ENCODE assay signal across 1 cellular context in genomic region chr6:44129841-44130322, GRCh38.
TF ChIP-seq lines count a peak whose summit lies in the region.

No MANE protein-coding gene starts in this region.

TF ChIP-seq in GM23338, 12 proteins besides CTCF, POLR2A, EP300 and RAD21:
- TF ChIP-seq, protein P1, sequence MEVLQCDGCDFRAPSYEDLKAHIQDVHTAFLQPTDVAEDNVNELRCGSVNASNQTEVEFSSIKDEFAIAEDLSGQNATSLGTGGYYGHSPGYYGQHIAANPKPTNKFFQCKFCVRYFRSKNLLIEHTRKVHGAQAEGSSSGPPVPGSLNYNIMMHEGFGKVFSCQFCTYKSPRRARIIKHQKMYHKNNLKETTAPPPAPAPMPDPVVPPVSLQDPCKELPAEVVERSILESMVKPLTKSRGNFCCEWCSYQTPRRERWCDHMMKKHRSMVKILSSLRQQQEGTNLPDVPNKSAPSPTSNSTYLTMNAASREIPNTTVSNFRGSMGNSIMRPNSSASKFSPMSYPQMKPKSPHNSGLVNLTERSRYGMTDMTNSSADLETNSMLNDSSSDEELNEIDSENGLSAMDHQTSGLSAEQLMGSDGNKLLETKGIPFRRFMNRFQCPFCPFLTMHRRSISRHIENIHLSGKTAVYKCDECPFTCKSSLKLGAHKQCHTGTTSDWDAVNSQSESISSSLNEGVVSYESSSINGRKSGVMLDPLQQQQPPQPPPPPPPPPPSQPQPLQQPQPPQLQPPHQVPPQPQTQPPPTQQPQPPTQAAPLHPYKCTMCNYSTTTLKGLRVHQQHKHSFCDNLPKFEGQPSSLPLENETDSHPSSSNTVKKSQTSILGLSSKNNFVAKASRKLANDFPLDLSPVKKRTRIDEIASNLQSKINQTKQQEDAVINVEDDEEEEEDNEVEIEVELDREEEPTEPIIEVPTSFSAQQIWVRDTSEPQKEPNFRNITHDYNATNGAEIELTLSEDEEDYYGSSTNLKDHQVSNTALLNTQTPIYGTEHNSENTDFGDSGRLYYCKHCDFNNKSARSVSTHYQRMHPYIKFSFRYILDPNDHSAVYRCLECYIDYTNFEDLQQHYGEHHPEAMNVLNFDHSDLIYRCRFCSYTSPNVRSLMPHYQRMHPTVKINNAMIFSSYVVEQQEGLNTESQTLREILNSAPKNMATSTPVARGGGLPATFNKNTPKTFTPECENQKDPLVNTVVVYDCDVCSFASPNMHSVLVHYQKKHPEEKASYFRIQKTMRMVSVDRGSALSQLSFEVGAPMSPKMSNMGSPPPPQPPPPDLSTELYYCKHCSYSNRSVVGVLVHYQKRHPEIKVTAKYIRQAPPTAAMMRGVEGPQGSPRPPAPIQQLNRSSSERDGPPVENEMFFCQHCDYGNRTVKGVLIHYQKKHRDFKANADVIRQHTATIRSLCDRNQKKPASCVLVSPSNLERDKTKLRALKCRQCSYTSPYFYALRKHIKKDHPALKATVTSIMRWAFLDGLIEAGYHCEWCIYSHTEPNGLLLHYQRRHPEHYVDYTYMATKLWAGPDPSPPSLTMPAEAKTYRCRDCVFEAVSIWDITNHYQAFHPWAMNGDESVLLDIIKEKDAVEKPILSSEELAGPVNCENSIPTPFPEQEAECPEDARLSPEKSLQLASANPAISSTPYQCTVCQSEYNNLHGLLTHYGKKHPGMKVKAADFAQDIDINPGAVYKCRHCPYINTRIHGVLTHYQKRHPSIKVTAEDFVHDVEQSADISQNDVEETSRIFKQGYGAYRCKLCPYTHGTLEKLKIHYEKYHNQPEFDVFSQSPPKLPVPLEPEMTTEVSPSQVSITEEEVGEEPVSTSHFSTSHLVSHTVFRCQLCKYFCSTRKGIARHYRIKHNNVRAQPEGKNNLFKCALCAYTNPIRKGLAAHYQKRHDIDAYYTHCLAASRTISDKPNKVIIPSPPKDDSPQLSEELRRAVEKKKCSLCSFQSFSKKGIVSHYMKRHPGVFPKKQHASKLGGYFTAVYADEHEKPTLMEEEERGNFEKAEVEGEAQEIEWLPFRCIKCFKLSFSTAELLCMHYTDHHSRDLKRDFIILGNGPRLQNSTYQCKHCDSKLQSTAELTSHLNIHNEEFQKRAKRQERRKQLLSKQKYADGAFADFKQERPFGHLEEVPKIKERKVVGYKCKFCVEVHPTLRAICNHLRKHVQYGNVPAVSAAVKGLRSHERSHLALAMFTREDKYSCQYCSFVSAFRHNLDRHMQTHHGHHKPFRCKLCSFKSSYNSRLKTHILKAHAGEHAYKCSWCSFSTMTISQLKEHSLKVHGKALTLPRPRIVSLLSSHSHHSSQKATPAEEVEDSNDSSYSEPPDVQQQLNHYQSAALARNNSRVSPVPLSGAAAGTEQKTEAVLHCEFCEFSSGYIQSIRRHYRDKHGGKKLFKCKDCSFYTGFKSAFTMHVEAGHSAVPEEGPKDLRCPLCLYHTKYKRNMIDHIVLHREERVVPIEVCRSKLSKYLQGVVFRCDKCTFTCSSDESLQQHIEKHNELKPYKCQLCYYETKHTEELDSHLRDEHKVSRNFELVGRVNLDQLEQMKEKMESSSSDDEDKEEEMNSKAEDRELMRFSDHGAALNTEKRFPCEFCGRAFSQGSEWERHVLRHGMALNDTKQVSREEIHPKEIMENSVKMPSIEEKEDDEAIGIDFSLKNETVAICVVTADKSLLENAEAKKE (CRISPR knock-in tag; IDR thresholded peaks at IDR 0.05): no peak
- TF ChIP-seq EZH2phosphoT487 (IDR thresholded peaks at IDR 0.05; ENCODE audit: unreplicated experiment): no peak
- TF ChIP-seq EZH2 (IDR thresholded peaks at IDR 0.05; ENCODE audit: low read depth, unreplicated experiment): no peak
- TF ChIP-seq JUNB (IDR thresholded peaks at IDR 0.05; ENCODE audit: unreplicated experiment): no peak
- TF ChIP-seq REST (IDR thresholded peaks at IDR 0.05; ENCODE audit: unreplicated experiment): no peak
- no peak for TF ChIP-seq ETS1 (IDR thresholded peaks at IDR 0.05)
- no peak for TF ChIP-seq POLR2AphosphoS5 (IDR thresholded peaks at IDR 0.05; ENCODE audit: low read depth)
- no peak for TF ChIP-seq ZNF331 (CRISPR knock-in tag; IDR thresholded peaks at IDR 0.05; ENCODE audit: low read depth)
- TF ChIP-seq CREB1 (CRISPR knock-in tag; IDR thresholded peaks at IDR 0.05; ENCODE audit: low read depth): no peak
- TF ChIP-seq NANOG (IDR thresholded peaks at IDR 0.05; ENCODE audit: borderline replicate concordance): no peak
- TF ChIP-seq STAT1 (IDR thresholded peaks at IDR 0.05; ENCODE audit: unreplicated experiment): no peak
- no peak for TF ChIP-seq ZNF114 (CRISPR knock-in tag; IDR thresholded peaks at IDR 0.05)
